ENCODE assay signal across 18 cellular contexts in the genomic region with DNA sequence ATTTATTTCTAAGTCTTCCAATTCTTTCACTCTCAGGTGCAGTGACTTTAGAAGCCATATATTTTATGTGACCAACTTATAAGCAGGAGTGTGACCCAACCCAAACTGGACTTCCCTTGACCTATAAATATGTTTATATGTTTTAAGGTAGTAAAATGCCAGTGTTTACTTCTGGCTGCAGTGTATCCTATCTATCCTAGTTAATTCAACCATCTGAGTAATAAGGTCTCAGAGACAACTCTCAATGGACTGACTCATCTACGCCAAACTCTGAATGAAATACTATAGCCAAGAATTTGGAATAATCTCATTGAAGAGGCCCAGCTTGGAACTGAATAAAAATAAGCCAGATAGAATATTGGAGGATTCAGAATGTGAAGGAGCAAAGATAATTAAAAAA.
DNase-seq lines count a peak whose midpoint lies in the region; ATAC-seq and TF ChIP-seq lines count a peak whose summit lies in the region.
"Had no signal": no experiment of that assay in that cellular context is flagged by ENCODE, and none has a peak within 500 bp of the region (broad histone marks: within the 10 kb centered on the region; RNA-seq: fewer than 3 reads in every experiment).

No MANE protein-coding gene starts in this region.

- CTCF ChIA-PET in activated CD8-positive, alpha-beta memory T cell treated with anti-CD3 and anti-CD28 coated beads, Interleukin-2, amount 10 ng/mL, durations not matched to agents 7 days and 5 days (lab: Charles Lee), result no interaction called here

- ATAC-seq in activated CD8-positive, alpha-beta memory T cell treated with anti-CD3 and anti-CD28 coated beads, Interleukin-2, amount 10 ng/mL, durations not matched to agents 7 days and 5 days, result no peak
- ATAC-seq: CD8-positive, alpha-beta T cell; GM12878; GM23338 had no signal

- H3K4me1 Mint-ChIP-seq in activated CD8-positive, alpha-beta memory T cell treated with anti-CD3 and anti-CD28 coated beads, Interleukin-2, amount 10 ng/mL, durations not matched to agents 7 days and 5 days, result no peaks in the 10 kb centered on the region
- H3K4me1 Mint-ChIP-seq: B cell; CD4-positive, CD25-positive, alpha-beta regulatory T cell; GM23338 had no signal

- H3K27me3 ChIP-seq in H7 (ENCODE audit: control insufficient read depth, insufficient read depth, low read length), result no peaks in the 10 kb centered on the region
- H3K27me3 ChIP-seq: BLaER1 had no signal

- no peaks in the 10 kb centered on the region for H3K36me3 Mint-ChIP-seq in activated CD8-positive, alpha-beta memory T cell treated with anti-CD3 and anti-CD28 coated beads, Interleukin-2, amount 10 ng/mL, durations not matched to agents 7 days and 5 days
- H3K36me3 Mint-ChIP-seq: CD4-positive, CD25-positive, alpha-beta regulatory T cell; CD8-positive, alpha-beta T cell had no signal

- DNase-seq in ELR (ENCODE audit: low read depth), result peak; percentile 34
- DNase-seq in LHCN-M2 (ENCODE audit: low read depth), result peak; percentile 4
- DNase-seq in fibroblast of peridontal ligament (ENCODE audit: extremely low read depth), result peak; percentile 23
- DNase-seq in stimulated activated naive CD4-positive, alpha-beta T cell treated with Interleukin-2 at 50 U/mL for 16 hours (lab: John Stamatoyannopoulos, UW), result no peak
- no peak for DNase-seq in H7
- no peak for DNase-seq in activated CD8-positive, alpha-beta memory T cell treated with anti-CD3 and anti-CD28 coated beads, Interleukin-2, amount 10 ng/mL, durations not matched to agents 7 days and 5 days
- DNase-seq: Caco-2; CD4-positive, CD25-positive, alpha-beta regulatory T cell; CD8-positive, alpha-beta T cell; DMS153; DND-41; GDM1 had no signal

- no peak overlapping the region for H3K4me3 ChIP-seq in H7 (ENCODE audit: insufficient read depth, low read depth, low read length)
- H3K4me3 ChIP-seq: BLaER1, GM12878, GM23338, HAP-1 had no signal

- no peaks in the 10 kb centered on the region for H3K27me3 Mint-ChIP-seq in activated CD8-positive, alpha-beta memory T cell treated with anti-CD3 and anti-CD28 coated beads, Interleukin-2, amount 10 ng/mL, durations not matched to agents 7 days and 5 days
- H3K27me3 Mint-ChIP-seq: B cell; CD4-positive, CD25-positive, alpha-beta regulatory T cell had no signal

- no peak overlapping the region for H3K27ac Mint-ChIP-seq in activated CD8-positive, alpha-beta memory T cell treated with anti-CD3 and anti-CD28 coated beads, Interleukin-2, amount 10 ng/mL, durations not matched to agents 7 days and 5 days
- H3K27ac Mint-ChIP-seq: B cell; CD4-positive, CD25-positive, alpha-beta regulatory T cell; CD8-positive, alpha-beta T cell; GM23338 had no signal

- peaks cover 6% of the 10 kb centered on the region for H3K9me3 Mint-ChIP-seq in activated CD8-positive, alpha-beta memory T cell treated with anti-CD3 and anti-CD28 coated beads, Interleukin-2, amount 10 ng/mL, durations not matched to agents 7 days and 5 days (ENCODE audit: low read depth)
- H3K9me3 Mint-ChIP-seq: GM23338 had no signal

- H3K36me3 ChIP-seq in H7 (replicated peaks; ENCODE audit: control insufficient read depth, insufficient read depth, low read length), result no peaks in the 10 kb centered on the region
- H3K36me3 ChIP-seq: BLaER1, HAP-1 had no signal

- H3K4me3 Mint-ChIP-seq in activated CD8-positive, alpha-beta memory T cell treated with anti-CD3 and anti-CD28 coated beads, Interleukin-2, amount 10 ng/mL, durations not matched to agents 7 days and 5 days, result no peak overlapping the region
- H3K4me3 Mint-ChIP-seq: B cell; CD8-positive, alpha-beta T cell; GM23338 had no signal

TF ChIP-seq in PFSK-1, 5 proteins besides CTCF, POLR2A, EP300 and RAD21:
- TF ChIP-seq TAF1 (IDR thresholded peaks at IDR 0.05; ENCODE audit: borderline replicate concordance, insufficient read depth, low read length) (no peak), POLR2AphosphoS5 (IDR thresholded peaks at IDR 0.05; ENCODE audit: low read depth, low read length) (peak; percentile 54; the same call in 1 of the 2 replicates)

Comparison
In these comparisons a context has a peak if more than half of its experiments do, and no peak if none do; other contexts are left out.
1. DNase-seq: peak in ELR (single experiment), LHCN-M2 (single experiment) and fibroblast of peridontal ligament (single experiment); none in stimulated activated naive CD4-positive, alpha-beta T cell treated with Interleukin-2 at 50 U/mL for 16 hours (single experiment), H7 (single experiment) and activated CD8-positive, alpha-beta memory T cell treated with anti-CD3 and anti-CD28 coated beads, Interleukin-2, amount 10 ng/mL, durations not matched to agents 7 days and 5 days (single experiment).